ENCODE assay signal across 18 cellular contexts in genomic region chr11:115477410-115477809, GRCh38.
"Had no signal": no experiment of that assay in that cellular context is flagged by ENCODE, and none has a peak within 500 bp of the region (broad histone marks: within the 10 kb centered on the region; RNA-seq: fewer than 3 reads in every experiment).

No MANE protein-coding gene starts in this region.

- ATAC-seq: foreskin keratinocyte; left cardiac atrium; natural killer cell treated with Interleukin-12 subunit alpha and Interleukin-12 subunit beta and Interleukin-15 and Interleukin-18, amount 100 ng/mL, for 72 hours; psoas muscle had no signal

- DNase-seq: activated CD4-positive, alpha-beta T cell treated with anti-CD3 and anti-CD28 coated beads for 4 hours; activated CD4-positive, alpha-beta T cell treated with anti-CD3 and anti-CD28 coated beads, Interleukin-2, amount 50 U/mL, for 48 hours; activated CD4-positive, CD25-positive, alpha-beta regulatory T cell; activated effector memory CD4-positive, alpha-beta T cell treated with Interleukin-2 at 50 U/mL for 16 hours; activated naive CD4-positive, alpha-beta T cell treated with anti-CD3 and anti-CD28 coated beads for 36 hours; activated naive CD8-positive, alpha-beta T cell treated with anti-CD3 and anti-CD28 coated beads, Interleukin-2, amount 10 ng/mL, durations not matched to agents 7 days and 5 days; activated T-cell treated with anti-CD3 and anti-CD28 coated beads, Interleukin-2, amount 50 U/mL, for 48 hours; amniotic stem cell; effector memory CD4-positive, alpha-beta T cell; foreskin keratinocyte; hypothalamus; left cardiac atrium; ovary; psoas muscle; stimulated activated CD4-positive, alpha-beta T cell treated with anti-CD3 and anti-CD28 coated beads, Interleukin-1b, Interleukin-23, amount 100 ng/mL, for 48 hours; substantia nigra; tibial artery had no signal
